Comparison of ENCODE assay signal across 28 cellular contexts in genomic region chr7:55429835-55430499, GRCh38.
"Had no signal": no experiment of that assay in that cellular context is flagged by ENCODE, and none has a peak within 500 bp of the region (broad histone marks: within the 10 kb centered on the region; RNA-seq: fewer than 3 reads in every experiment).

No MANE protein-coding gene starts in this region.

- H3K27me3 Mint-ChIP-seq: naive thymus-derived CD8-positive, alpha-beta T cell; progenitor cell of endocrine pancreas; stimulated activated memory B cell treated with anti-CD40 and anti-IgM and Interleukin-4, amounts not matched to agents 10 μg/mL and 1 μg/mL and 100 μg/mL, for 72 hours; stimulated activated naive CD8-positive, alpha-beta T cell treated with anti-CD3 and anti-CD28 coated beads, Interleukin-15, amount 100 ng/mL, for 72 hours; type B pancreatic cell had no signal

- DNase-seq: immature natural killer cell; kidney; left colon; left lung; lower lobe of right lung; mammary epithelial cell; mesenchymal stem cell; naive thymus-derived CD8-positive, alpha-beta T cell; occipital lobe; right lobe of liver; stimulated activated CD4-positive, alpha-beta T cell treated with anti-CD3 and anti-CD28 coated beads, Interleukin-1b, Interleukin-23, amount 100 ng/mL, for 48 hours; stimulated activated CD4-positive, alpha-beta T cell treated with anti-CD3 and anti-CD28 coated beads, Interleukin-2, amount 100 ng/mL, for 48 hours; stimulated activated CD4-positive, alpha-beta T cell treated with anti-CD3 and anti-CD28 coated beads, Interleukin-4, amount 100 ng/mL, for 4 hours; stimulated activated CD8-positive, alpha-beta memory T cell treated with anti-CD3 and anti-CD28 coated beads, Interleukin-4, amount 100 ng/mL, for 48 hours; stimulated activated naive CD4-positive, alpha-beta T cell treated with Interleukin-2 at 50 U/mL for 16 hours; stimulated activated naive CD8-positive, alpha-beta T cell treated with anti-CD3 and anti-CD28 coated beads, Interleukin-15, amount 100 ng/mL, for 72 hours; substantia nigra; uterus had no signal

- H3K4me3 ChIP-seq: left lung, lower lobe of right lung, right atrium auricular region, right lobe of liver, smooth muscle cell, tibial nerve, uterus had no signal

- H3K27me3 ChIP-seq: left lung, neutrophil, right atrium auricular region, right lobe of liver, tibial nerve, uterus had no signal

- H3K4me1 Mint-ChIP-seq: neural crest cell had no signal

- FAIRE-seq: islet of Langerhans, kidney had no signal

- H3K27ac ChIP-seq: left lung, lower lobe of right lung, neutrophil, right atrium auricular region, right lobe of liver, tibial nerve, uterus had no signal

- ATAC-seq: left colon; left lung; lower lobe of right lung; naive thymus-derived CD8-positive, alpha-beta T cell; right lobe of liver; stimulated activated memory B cell treated with anti-CD40 and anti-IgM and Interleukin-4, amounts not matched to agents 10 μg/mL and 1 μg/mL and 100 μg/mL, for 72 hours; stimulated activated naive CD8-positive, alpha-beta T cell treated with anti-CD3 and anti-CD28 coated beads, Interleukin-15, amount 100 ng/mL, for 72 hours had no signal

- H3K9me3 Mint-ChIP-seq: naive thymus-derived CD8-positive, alpha-beta T cell; nephron; neural crest cell; stimulated activated memory B cell treated with anti-CD40 and anti-IgM and Interleukin-4, amounts not matched to agents 10 μg/mL and 1 μg/mL and 100 μg/mL, for 72 hours; stimulated activated naive CD8-positive, alpha-beta T cell treated with anti-CD3 and anti-CD28 coated beads, Interleukin-15, amount 100 ng/mL, for 72 hours; type B pancreatic cell had no signal

- H3K9me3 ChIP-seq: left lung, lower lobe of right lung, neutrophil, right atrium auricular region, right lobe of liver, tibial nerve, uterus had no signal

- H3K4me1 ChIP-seq: left lung, lower lobe of right lung, right atrium auricular region, right lobe of liver, tibial nerve, uterus had no signal

- H3K4me3 Mint-ChIP-seq: immature natural killer cell; naive thymus-derived CD8-positive, alpha-beta T cell; neural crest cell; stimulated activated memory B cell treated with anti-CD40 and anti-IgM and Interleukin-4, amounts not matched to agents 10 μg/mL and 1 μg/mL and 100 μg/mL, for 72 hours; stimulated activated naive CD8-positive, alpha-beta T cell treated with anti-CD3 and anti-CD28 coated beads, Interleukin-15, amount 100 ng/mL, for 72 hours; type B pancreatic cell had no signal

- H3K4me2 ChIP-seq: smooth muscle cell had no signal

- H3K27ac Mint-ChIP-seq: immature natural killer cell; progenitor cell of endocrine pancreas; stimulated activated memory B cell treated with anti-CD40 and anti-IgM and Interleukin-4, amounts not matched to agents 10 μg/mL and 1 μg/mL and 100 μg/mL, for 72 hours; stimulated activated naive CD8-positive, alpha-beta T cell treated with anti-CD3 and anti-CD28 coated beads, Interleukin-15, amount 100 ng/mL, for 72 hours; type B pancreatic cell had no signal

- H3K36me3 ChIP-seq: neutrophil, uterus had no signal
